ENCODE assay signal across 9 cellular contexts in the genomic region with DNA sequence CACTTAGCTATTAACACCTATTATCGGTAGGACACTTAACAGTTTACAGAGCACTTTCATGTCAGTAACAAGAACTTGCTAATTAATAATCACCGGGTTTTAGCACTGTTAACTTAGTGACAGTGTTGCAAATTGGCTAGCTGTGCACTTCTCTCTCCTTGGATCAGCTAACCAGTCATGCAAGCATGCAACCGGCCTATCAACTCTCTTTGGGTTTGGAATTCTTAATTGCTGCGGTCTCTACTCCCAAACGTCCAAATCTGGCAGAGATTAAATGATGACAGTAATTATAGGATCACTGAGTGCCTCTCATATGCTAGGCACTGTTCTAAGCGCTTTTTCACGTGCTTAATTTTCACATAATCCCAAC. TPM values are rescaled to one million over a fixed set of nuclear protein-coding genes. Genes with fewer than 3 reads are reported as not detected.
DNase-seq lines count a peak whose midpoint lies in the region; ATAC-seq and TF ChIP-seq lines count a peak whose summit lies in the region.
"Had no signal": no experiment of that assay in that cellular context is flagged by ENCODE, and none has a peak within 500 bp of the region (broad histone marks: within the 10 kb centered on the region; RNA-seq: fewer than 3 reads in every experiment).

No MANE protein-coding gene starts in this region.

- peak overlapping the region; percentile 100 for H3K4me2 ChIP-seq in OCI-LY7 (ENCODE audit: low read length)
- peak overlapping the region; percentile 82 for H3K4me2 ChIP-seq in trophoblast cell (ENCODE audit: low read length)

- BruUV-seq in OCI-LY7 (replicated peaks; lab: Mats Ljungman, UMichigan), result no TSS peak

- H4K20me1 ChIP-seq in OCI-LY7 (ENCODE audit: insufficient read depth, low read length), result peaks cover 11% of the 10 kb centered on the region; the same call in 1 of the 2 replicates

- no peak for ATAC-seq in HG02885 (IDR thresholded peaks at IDR 0.05; ENCODE audit: poor library complexity, unreplicated experiment)

- H4K91ac ChIP-seq in trophoblast cell (ENCODE audit: low read depth, low read length), result no peak overlapping the region

- H3K9ac ChIP-seq in ES-I3 (ENCODE audit: low read depth, low read length), result peak overlapping the region; percentile 90; the same call in 1 of the 2 replicates
- H3K9ac ChIP-seq in trophoblast cell (ENCODE audit: low read length), result no peak overlapping the region

- no peak overlapping the region for H4K12ac ChIP-seq in trophoblast cell (ENCODE audit: low read depth, low read length)

- peaks cover 6% of the 10 kb centered on the region; the same call in 1 of the 2 replicates for H3K4me1 ChIP-seq in ES-I3 (ENCODE audit: insufficient read depth, low read length)
- H3K4me1 ChIP-seq in OCI-LY7 (ENCODE audit: insufficient read depth, low read length, poor library complexity, severe bottlenecking), result peaks cover 47% of the 10 kb centered on the region
- H3K4me1 ChIP-seq in trophoblast cell (ENCODE audit: control insufficient read depth in 1 of 2, insufficient read depth in 2 of 2, low read length in 2 of 2), result peaks cover 5 to 10% of the 10 kb centered on the region in 2 experiments

- no peak overlapping the region for H3K14ac ChIP-seq in trophoblast cell (ENCODE audit: low read length)

- peaks cover 3% of the 10 kb centered on the region for H3K36me3 Mint-ChIP-seq in endothelial cell (ENCODE audit: low read depth, unreplicated experiment)

- POLR2A ChIA-PET in OCI-LY7 (lab: Charles Lee), result interaction anchor here (1.5 kb wide), 1 partner anchor 29 kb away, joined by 3 read pairs; no protein-coding TSS in a partner anchor

- H3K79me2 ChIP-seq in OCI-LY7 (ENCODE audit: insufficient read depth, low read depth, low read length) (peaks cover 59% of the 10 kb centered on the region), trophoblast cell (ENCODE audit: control insufficient read depth, insufficient read depth, low read length, poor library complexity) (peaks cover 8% of the 10 kb centered on the region)

- no peak for TF ChIP-seq CTCF in OCI-LY7 (conservative IDR thresholded peaks at IDR 0.05; ENCODE audit: low read length)
- no peak for TF ChIP-seq CTCF in endothelial cell (IDR thresholded peaks at IDR 0.05; ENCODE audit: unreplicated experiment)

- WGBS in trophoblast cell (ENCODE audit: extremely low coverage, insufficient coverage, insufficient read length), result no CpG with 5 or more reads among the region's 7 CpGs

- H3K9me3 Mint-ChIP-seq in endothelial cell (ENCODE audit: unreplicated experiment), result no peaks in the 10 kb centered on the region

- H2BK5ac ChIP-seq in trophoblast cell (ENCODE audit: low read depth, low read length, poor library complexity), result no peak overlapping the region

- H2AFZ ChIP-seq in OCI-LY7 (ENCODE audit: low read length) (no peak overlapping the region), trophoblast cell (ENCODE audit: insufficient read depth, low read length, poor library complexity) (no peak overlapping the region)

- H3K27me3 ChIP-seq in trophoblast cell (ENCODE audit: insufficient read depth, low read length), result no peaks in the 10 kb centered on the region

- H3K4me1 Mint-ChIP-seq in endothelial cell (ENCODE audit: unreplicated experiment), result peaks cover 21% of the 10 kb centered on the region

- H3K79me1 ChIP-seq in trophoblast cell (ENCODE audit: low read length), result peaks cover 6% of the 10 kb centered on the region

- H2BK120ac ChIP-seq in trophoblast cell (ENCODE audit: insufficient read depth, low read length, poor library complexity), result no peak overlapping the region

- no peak overlapping the region for H3K23ac ChIP-seq in trophoblast cell (ENCODE audit: low read length)

- intact Hi-C loops in OCI-LY7 (cut with micrococcal nuclease; ENCODE audit: unreplicated experiment), result no loop called here

- no peaks in the 10 kb centered on the region; the same call in 1 of the 2 replicates for H3K9me3 ChIP-seq in ES-I3 (ENCODE audit: control insufficient read depth, insufficient read depth, low read length)
- peaks cover 7% of the 10 kb centered on the region; the same call in 1 of the 2 replicates for H3K9me3 ChIP-seq in OCI-LY7 (ENCODE audit: low read length)
- no peaks in the 10 kb centered on the region for H3K9me3 ChIP-seq in trophoblast cell (ENCODE audit: insufficient read depth, low read depth, low read length)

- no peak for DNase-seq in OCI-LY7 (ENCODE audit: low spot score)
- no peak for DNase-seq in endothelial cell (ENCODE audit: low spot score)
- DNase-seq in trophoblast cell, result no peak
- no peak for DNase-seq in SIG-M5 (lab: John Stamatoyannopoulos, UW)
- DNase-seq in NCI-H774 (lab: John Stamatoyannopoulos, UW), result no peak
- no peak for DNase-seq in NCI-H1092 treated with DMSO at 0.1 percent for 48 hours (lab: John Stamatoyannopoulos, UW)

- H3K36me3 ChIP-seq in ES-I3 (ENCODE audit: insufficient read depth, low read length), result no peaks in the 10 kb centered on the region
- H3K36me3 ChIP-seq in OCI-LY7 (ENCODE audit: insufficient read depth, low read length), result peaks cover 5% of the 10 kb centered on the region
- H3K36me3 ChIP-seq in trophoblast cell (ENCODE audit: control insufficient read depth in 1 of 2, insufficient read depth in 2 of 2, low read length in 2 of 2), result no peaks in the 10 kb centered on the region

- H3K4me3 Mint-ChIP-seq in endothelial cell (ENCODE audit: unreplicated experiment), result peak overlapping the region; percentile 96

- no peak overlapping the region for H2AK5ac ChIP-seq in trophoblast cell (ENCODE audit: low read length)

- H3K27ac Mint-ChIP-seq in endothelial cell (ENCODE audit: unreplicated experiment), result no peak overlapping the region

- H4K8ac ChIP-seq in trophoblast cell (ENCODE audit: low read depth, low read length), result no peak overlapping the region

- H2BK12ac ChIP-seq in trophoblast cell (ENCODE audit: low read length), result no peak overlapping the region

- no peaks in the 10 kb centered on the region for H3K9me2 ChIP-seq in OCI-LY7 (ENCODE audit: insufficient read depth, low read length)

- H3K4ac ChIP-seq in trophoblast cell (ENCODE audit: low read depth, low read length), result peak overlapping the region; percentile 55

- H3K27me3 Mint-ChIP-seq in endothelial cell (ENCODE audit: unreplicated experiment), result peaks cover 16% of the 10 kb centered on the region

- H3K18ac ChIP-seq in trophoblast cell (ENCODE audit: low read length), result no peak overlapping the region

- H3K4me3 ChIP-seq in OCI-LY7 (ENCODE audit: low read depth, low read length, poor library complexity, severe bottlenecking) (peak overlapping the region; percentile 98), trophoblast cell (ENCODE audit: low read depth, low read length) (no peak overlapping the region)

- no peak overlapping the region for H3K27ac ChIP-seq in OCI-LY7 (ENCODE audit: low read depth, low read length, poor library complexity, severe bottlenecking)
- no peak overlapping the region for H3K27ac ChIP-seq in trophoblast cell (ENCODE audit: low read depth, low read length)

- CTCF ChIA-PET in OCI-LY7 (lab: Charles Lee; ENCODE audit: unreplicated experiment), result no interaction called here

RNA-seq across cellular contexts. Expression of gene EPS15L1, which starts 1.2 kb away (rescaled TPM):
- total RNA-seq in OCI-LY7 (2014; rRNA removed; shearing (Covaris generic)), result 22.4 and 28.1 TPM in 2 replicates
- total RNA-seq in OCI-LY7 (2022) (67.0 and 67.1 TPM in 2 replicates), endothelial cell (ENCODE audit: unreplicated experiment) (34.5 TPM)
- 18.1 and 19.9 TPM in 2 replicates for polyA plus RNA-seq in trophoblast cell (2013)

RNA-seq across cellular contexts. Expression of gene CALR3, which starts 25.4 kb away (rescaled TPM):
- total RNA-seq in OCI-LY7 (2014; rRNA removed; shearing (Covaris generic)), result not detected in 2 replicates
- not detected in 2 replicates for total RNA-seq in OCI-LY7 (2022)
- not detected for total RNA-seq in endothelial cell (ENCODE audit: unreplicated experiment)
- polyA plus RNA-seq in trophoblast cell (2013), result 0.12 and 0.25 TPM in 2 replicates
- total RNA-seq: subcutaneous adipose tissue had no signal

RNA-seq across cellular contexts. Expression of gene C19orf44, which starts 25.7 kb away (rescaled TPM):
- 5.2 and 6.8 TPM in 2 replicates for total RNA-seq in OCI-LY7 (2014; rRNA removed; shearing (Covaris generic))
- total RNA-seq in OCI-LY7 (2022) (7.6 and 8.4 TPM in 2 replicates), endothelial cell (ENCODE audit: unreplicated experiment) (3.7 TPM)
- polyA plus RNA-seq in trophoblast cell (2013), result 2.6 and 2.7 TPM in 2 replicates
